Comparison of ENCODE assay signal across 18 cellular contexts in genomic region chr17:77482375-77483127, GRCh38.
"Had no signal": no experiment of that assay in that cellular context is flagged by ENCODE, and none has a peak within 500 bp of the region (broad histone marks: within the 10 kb centered on the region; RNA-seq: fewer than 3 reads in every experiment).

No MANE protein-coding gene starts in this region.

- FAIRE-seq: colon, small intestine had no signal

- DNase-seq: activated CD4-positive, alpha-beta T cell treated with anti-CD3 and anti-CD28 coated beads, Interleukin-2, amount 10 ng/mL, durations not matched to agents 24 days and 14 days; activated CD8-positive, alpha-beta T cell treated with anti-CD3 and anti-CD28 coated beads for 36 hours; activated naive CD4-positive, alpha-beta T cell treated with Interleukin-2 at 50 U/mL for 16 hours; activated naive CD8-positive, alpha-beta T cell treated with anti-CD3 and anti-CD28 coated beads, Interleukin-2, amount 10 ng/mL, durations not matched to agents 7 days and 5 days; activated T-cell treated with anti-CD3 and anti-CD28 coated beads, Interleukin-2, amount 50 U/mL, for 24 hours; amygdala; dorsolateral prefrontal cortex; foreskin fibroblast; hypothalamus; islet precursor cell; mammary epithelial cell; small intestine; stimulated activated CD4-positive, alpha-beta T cell treated with anti-CD3 and anti-CD28 coated beads, Interleukin-4, amount 100 ng/mL, for 24 hours; T1000; thyroid gland had no signal

- H3K9me3 ChIP-seq: thyroid gland had no signal

- H3K27ac ChIP-seq: thyroid gland had no signal

- H3K4me3 ChIP-seq: dorsolateral prefrontal cortex, thyroid gland had no signal

- ATAC-seq: activated CD8-positive, alpha-beta T cell treated with anti-CD3 and anti-CD28 coated beads for 36 hours; left lobe of liver; stimulated activated effector memory CD8-positive, alpha-beta T cell treated with anti-CD3 and anti-CD28 coated beads, Interleukin-12 subunit alpha, Interleukin-12 subunit beta, amount 100 ng/mL, for 72 hours had no signal

- H3K27me3 ChIP-seq: dorsolateral prefrontal cortex, thyroid gland had no signal
